ENCODE assay signal across 2 cellular contexts in genomic region chr11:103650330-103650729, GRCh38.
TF ChIP-seq lines count a peak whose summit lies in the region.

No MANE protein-coding gene starts in this region.

TF ChIP-seq in SK-N-SH, 30 proteins besides CTCF, POLR2A, EP300 and RAD21 (continued from another document):
- 0 out of 2 replicates have a peak, but pooled peaks have one; percentile 5 for TF ChIP-seq PBX3 (IDR thresholded peaks at IDR 0.05)
- TF ChIP-seq MAX (IDR thresholded peaks at IDR 0.05; ENCODE audit: low read depth), result no peak
- TF ChIP-seq SMC3 (IDR thresholded peaks at IDR 0.05; ENCODE audit: low read depth, low read length), result no peak
- TF ChIP-seq FOSL2 (IDR thresholded peaks at IDR 0.05; ENCODE audit: borderline replicate concordance, low read depth), result no peak
- TF ChIP-seq GABPA (IDR thresholded peaks at IDR 0.05; ENCODE audit: low read depth), result no peak
- no peak for TF ChIP-seq USF1 (IDR thresholded peaks at IDR 0.05; ENCODE audit: borderline replicate concordance, low read depth)
- no peak for TF ChIP-seq IRF3 (IDR thresholded peaks at IDR 0.05; ENCODE audit: low read depth, low read length)
- TF ChIP-seq TCF12 (IDR thresholded peaks at IDR 0.05), result 0 out of 2 replicates have a peak, but pooled peaks have one; percentile 17
- 0 out of 2 replicates have a peak, but pooled peaks have one; percentile 24 for TF ChIP-seq TEAD4 (IDR thresholded peaks at IDR 0.05; ENCODE audit: borderline replicate concordance, insufficient read depth)

TF ChIP-seq in GM12878, 131 proteins besides CTCF, POLR2A, EP300 and RAD21 (continued from another document):
- TF ChIP-seq HSF1 (IDR thresholded peaks at IDR 0.05; ENCODE audit: low read depth, low read length) (no peak), YY1 (IDR thresholded peaks at IDR 0.05; ENCODE audit: low read depth, low read length) (no peak), SUPT20H (IDR thresholded peaks at IDR 0.05; ENCODE audit: borderline replicate concordance, control insufficient read depth, low read depth, low read length) (no peak), HCFC1 (IDR thresholded peaks at IDR 0.05; ENCODE audit: low read length) (no peak), MTA2 (IDR thresholded peaks at IDR 0.05; ENCODE audit: low read depth) (no peak), STAT1 (conservative IDR thresholded peaks at IDR 0.05) (no peak), HDGF (IDR thresholded peaks at IDR 0.05) (no peak), RUNX3 (IDR thresholded peaks at IDR 0.05; ENCODE audit: low read length) (peak; percentile 21; the same call in 1 of the 2 replicates), MEF2B (IDR thresholded peaks at IDR 0.05; ENCODE audit: partially characterized antibody, poor library complexity, severe bottlenecking) (no peak), SREBF1 (IDR thresholded peaks at IDR 0.05; ENCODE audit: low read length) (no peak)
